Comparison of ENCODE assay signal across 2 cellular contexts in genomic region chr11:61996933-61997332, GRCh38.
TF ChIP-seq lines count a peak whose summit lies in the region.

No MANE protein-coding gene starts in this region.

TF ChIP-seq in GM23338, 12 proteins besides CTCF, POLR2A, EP300 and RAD21 (continued from another document):
- TF ChIP-seq ZNF462 (CRISPR knock-in tag; IDR thresholded peaks at IDR 0.05): no peak
- no peak for TF ChIP-seq EZH2phosphoT487 (IDR thresholded peaks at IDR 0.05; ENCODE audit: unreplicated experiment)
- TF ChIP-seq STAT1 (IDR thresholded peaks at IDR 0.05; ENCODE audit: unreplicated experiment): no peak

TF ChIP-seq in HepG2, 621 proteins besides CTCF, POLR2A, EP300 and RAD21 (continued from another document and continues in another):
- TF ChIP-seq TFDP2 (CRISPR knock-in tag; IDR thresholded peaks at IDR 0.05) (no peak), ZNF691 (CRISPR knock-in tag; IDR thresholded peaks at IDR 0.05; ENCODE audit: borderline replicate concordance, low read depth) (no peak), MEIS1 (CRISPR knock-in tag; IDR thresholded peaks at IDR 0.05; ENCODE audit: borderline replicate concordance) (no peak), NFIB (CRISPR knock-in tag; IDR thresholded peaks at IDR 0.05; ENCODE audit: borderline replicate concordance) (no peak), E2F1 (CRISPR knock-in tag; IDR thresholded peaks at IDR 0.05) (no peak), MXD4 (CRISPR knock-in tag; IDR thresholded peaks at IDR 0.05) (no peak), ZGPAT (CRISPR knock-in tag; IDR thresholded peaks at IDR 0.05) (0 out of 2 replicates have a peak, but pooled peaks have one; percentile 23), RARA (CRISPR knock-in tag; IDR thresholded peaks at IDR 0.05) (no peak), ZEB1 (IDR thresholded peaks at IDR 0.05; ENCODE audit: insufficient replicate concordance, low read depth) (no peak), GMEB1 (CRISPR knock-in tag; IDR thresholded peaks at IDR 0.05; ENCODE audit: borderline replicate concordance) (no peak), FOXM1 (CRISPR knock-in tag; IDR thresholded peaks at IDR 0.05) (no peak), GATA4 (IDR thresholded peaks at IDR 0.05; ENCODE audit: borderline replicate concordance, low read depth) (no peak), NR2C2 (CRISPR knock-in tag; IDR thresholded peaks at IDR 0.05; ENCODE audit: borderline replicate concordance) (no peak), KMT2A (CRISPR knock-in tag; IDR thresholded peaks at IDR 0.05) (no peak), ZNF724P (CRISPR knock-in tag; IDR thresholded peaks at IDR 0.05; ENCODE audit: borderline replicate concordance) (no peak), ZFP37 (CRISPR knock-in tag; IDR thresholded peaks at IDR 0.05; ENCODE audit: borderline replicate concordance) (no peak), RERE (CRISPR knock-in tag; IDR thresholded peaks at IDR 0.05; ENCODE audit: low read depth) (no peak), ATF6 (CRISPR knock-in tag; conservative IDR thresholded peaks at IDR 0.05) (no peak), RARG (CRISPR knock-in tag; IDR thresholded peaks at IDR 0.05; ENCODE audit: low read depth) (no peak), JUND (CRISPR knock-in tag; IDR thresholded peaks at IDR 0.05) (no peak), ZNF3 (CRISPR knock-in tag; IDR thresholded peaks at IDR 0.05) (no peak), ZNF614 (CRISPR knock-in tag; IDR thresholded peaks at IDR 0.05; ENCODE audit: borderline replicate concordance) (peak; percentile 55; the same call in 1 of the 2 replicates), ZMYM3 (CRISPR knock-in tag; IDR thresholded peaks at IDR 0.05) (peak; percentile 29; the same call in 1 of the 2 replicates), ZNF180 (CRISPR knock-in tag; IDR thresholded peaks at IDR 0.05; ENCODE audit: borderline replicate concordance, low read depth) (no peak), GLI4 (CRISPR knock-in tag; IDR thresholded peaks at IDR 0.05; ENCODE audit: borderline replicate concordance) (no peak), REL (CRISPR knock-in tag; conservative IDR thresholded peaks at IDR 0.05) (no peak), EHMT2 (IDR thresholded peaks at IDR 0.05; ENCODE audit: borderline replicate concordance, low read depth, low read length) (no peak), HIC2 (CRISPR knock-in tag; IDR thresholded peaks at IDR 0.05; ENCODE audit: low read depth) (no peak), ZNF407 (CRISPR knock-in tag; IDR thresholded peaks at IDR 0.05; ENCODE audit: not compliant biosample characterization) (no peak), NPAS2 (CRISPR knock-in tag; IDR thresholded peaks at IDR 0.05; ENCODE audit: borderline replicate concordance) (no peak)
